1 cellular context compared by ENCODE assay signal in the genomic region with DNA sequence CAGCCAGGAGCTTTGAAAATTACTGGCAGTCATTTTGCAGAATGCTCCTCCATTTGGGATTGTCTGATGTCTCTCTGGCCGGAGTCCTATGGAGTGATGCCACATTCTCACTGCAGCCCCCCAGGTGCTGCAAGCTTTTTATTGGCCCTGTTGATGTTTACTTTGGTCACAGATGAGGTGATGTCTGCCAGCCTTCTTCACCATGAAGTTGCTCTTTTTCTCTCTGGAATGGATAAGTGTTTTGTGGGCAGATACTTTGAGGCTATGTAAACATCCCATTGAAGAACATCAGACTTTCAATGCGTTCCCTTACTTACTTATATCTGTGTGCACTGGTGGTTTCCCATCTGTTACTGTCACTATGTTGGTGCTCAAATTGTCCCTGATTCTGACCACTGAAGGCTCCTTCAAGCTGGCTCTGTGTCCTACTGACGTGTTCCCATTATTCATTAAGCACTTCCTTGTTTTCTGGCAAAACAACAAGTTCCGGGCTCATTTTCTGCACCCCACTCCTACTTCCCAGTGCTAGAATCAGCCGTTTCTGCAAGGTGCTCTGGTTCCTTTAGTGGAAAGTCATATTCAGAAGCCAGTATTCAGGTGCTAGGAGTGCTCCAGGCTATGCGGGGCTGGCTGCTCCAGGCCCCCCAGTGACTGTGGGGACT.
A peak's percentile ranks its signal among the peaks of the same experiment; 100 is the strongest.
TF ChIP-seq lines count a peak whose summit lies in the region.

No MANE protein-coding gene starts in this region.

TF ChIP-seq in K562, 482 proteins besides CTCF, POLR2A, EP300 and RAD21:
- TF ChIP-seq BCOR (IDR thresholded peaks at IDR 0.05) = no peak
- TF ChIP-seq SPI1 (IDR thresholded peaks at IDR 0.05; ENCODE audit: borderline replicate concordance, low read depth, low read length) = peak; percentile 49; the same call in 1 of the 2 replicates
